11 cellular contexts compared by ENCODE assay signal in the genomic region with DNA sequence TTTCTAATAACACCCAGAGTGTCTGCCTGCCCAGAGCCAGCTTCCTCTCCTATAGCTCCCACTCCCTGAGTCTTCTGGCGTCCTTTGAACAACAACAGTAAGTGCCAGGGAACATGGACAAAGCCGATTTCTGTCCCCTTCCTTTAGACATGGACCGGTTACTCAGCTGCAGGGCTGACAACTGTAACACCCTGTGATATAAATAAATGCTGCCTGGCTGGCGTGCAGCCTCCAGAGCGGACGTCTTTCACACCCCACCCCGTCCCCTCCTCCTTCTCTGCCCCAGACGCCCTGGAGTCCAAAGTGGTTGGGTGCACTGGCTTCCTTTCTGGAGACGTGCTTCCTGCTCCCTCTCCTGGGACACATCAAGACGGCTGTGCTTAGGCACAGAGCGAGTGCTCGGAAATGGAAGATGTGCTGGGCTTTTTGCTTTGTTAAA. TPM values are rescaled to one million over a fixed set of nuclear protein-coding genes. Genes with fewer than 3 reads are reported as not detected.
DNase-seq lines count a peak whose midpoint lies in the region; ATAC-seq, FAIRE-seq and TF ChIP-seq lines count a peak whose summit lies in the region.
"Had no signal": no experiment of that assay in that cellular context is flagged by ENCODE, and none has a peak within 500 bp of the region (broad histone marks: within the 10 kb centered on the region; RNA-seq: fewer than 3 reads in every experiment).

No MANE protein-coding gene starts in this region.

- H3K27ac Mint-ChIP-seq in progenitor cell of endocrine pancreas, result no peak overlapping the region
- H3K27ac Mint-ChIP-seq in CD4-positive, alpha-beta T cell, result no peak overlapping the region

- H3K36me3 Mint-ChIP-seq in progenitor cell of endocrine pancreas (ENCODE audit: insufficient read depth), result no peaks in the 10 kb centered on the region
- no peaks in the 10 kb centered on the region for H3K36me3 Mint-ChIP-seq in CD4-positive, alpha-beta T cell (ENCODE audit: low read depth)

- peak; percentile 63 for ATAC-seq in left lung
- no peak for ATAC-seq in CD4-positive, alpha-beta T cell (ENCODE audit: poor library complexity)
- ATAC-seq in GM21619 (IDR thresholded peaks at IDR 0.05; ENCODE audit: unreplicated experiment), result no peak

- H3K27me3 Mint-ChIP-seq in progenitor cell of endocrine pancreas, result peaks cover 60% of the 10 kb centered on the region
- peaks cover 73% of the 10 kb centered on the region for H3K27me3 Mint-ChIP-seq in CD4-positive, alpha-beta T cell

- POLR2A ChIA-PET in CD4-positive, alpha-beta T cell (lab: Charles Lee), result no interaction called here

- no peaks in the 10 kb centered on the region for H3K9me2 ChIP-seq in Loucy (replicated peaks; ENCODE audit: low read depth, low read length)

- H3K4me1 Mint-ChIP-seq in progenitor cell of endocrine pancreas (ENCODE audit: low read depth), result no peaks in the 10 kb centered on the region
- peaks cover 5% of the 10 kb centered on the region for H3K4me1 Mint-ChIP-seq in CD4-positive, alpha-beta T cell (ENCODE audit: low read depth)

- H3K27ac ChIP-seq in coronary artery (peak overlapping the region; percentile 69 to 78), left lung (peak overlapping the region in 1 of 2 donors; percentile 22)
- H3K27ac ChIP-seq in CD4-positive, alpha-beta T cell (ENCODE audit: low read depth, low read length), result no peak overlapping the region

- H3K36me3 ChIP-seq in Loucy (ENCODE audit: insufficient read depth, low read length) (no peaks in the 10 kb centered on the region), left lung (no peaks in the 10 kb centered on the region)

- H3K4me1 ChIP-seq in Loucy (ENCODE audit: insufficient read depth, low read length, poor library complexity, severe bottlenecking), result no peaks in the 10 kb centered on the region
- peaks cover 23 to 69% of the 10 kb centered on the region in 2 donors for H3K4me1 ChIP-seq in left lung

- peak overlapping the region; percentile 37 for H3K4me2 ChIP-seq in Loucy (ENCODE audit: low read depth, low read length, poor library complexity, severe bottlenecking)

- H3K79me2 ChIP-seq in Loucy (ENCODE audit: insufficient read depth, low read length), result no peaks in the 10 kb centered on the region

- FAIRE-seq in RCC 7860 (lab: Jason Lieb, UNC), result no peak
- FAIRE-seq: islet of Langerhans had no signal

- no peak overlapping the region for H3K4me3 ChIP-seq in Loucy (ENCODE audit: low read length, poor library complexity, severe bottlenecking)
- peak overlapping the region; percentile 59 for H3K4me3 ChIP-seq in coronary artery
- no peak overlapping the region for H3K4me3 ChIP-seq in left lung

- intact Hi-C loops in left lung (cut with DNase I), result no loop called here
- intact Hi-C loops in CD4-positive, alpha-beta T cell (cut with DNase I, micrococcal nuclease), result no loop called here

- H3K9me3 Mint-ChIP-seq in progenitor cell of endocrine pancreas (ENCODE audit: low read depth), result no peaks in the 10 kb centered on the region
- H3K9me3 Mint-ChIP-seq in CD4-positive, alpha-beta T cell, result no peaks in the 10 kb centered on the region

- H2AFZ ChIP-seq in Loucy (ENCODE audit: low read length), result no peak overlapping the region

- TF ChIP-seq CTCF in Loucy (conservative IDR thresholded peaks at IDR 0.05; ENCODE audit: low read length) (no peak), coronary artery (IDR thresholded peaks at IDR 0.05) (no peak), left lung (IDR thresholded peaks at IDR 0.05) (no peak), progenitor cell of endocrine pancreas (IDR thresholded peaks at IDR 0.05; ENCODE audit: unreplicated experiment) (no peak)
- TF ChIP-seq CTCF in CD4-positive, alpha-beta T cell (IDR thresholded peaks at IDR 0.05), result no peak

- CTCF ChIA-PET in CD4-positive, alpha-beta T cell (lab: Charles Lee), result no interaction called here

- no peaks in the 10 kb centered on the region for H3F3A ChIP-seq in Loucy (ENCODE audit: low read depth)

- DNase-seq in coronary artery (ENCODE audit: low spot score) (peak; percentile 93), left lung (peak; percentile 71 to 74), superior temporal gyrus (ENCODE audit: extremely low spot score) (peak; percentile 41), RCC 7860 (ENCODE audit: low spot score) (no peak), progenitor cell of endocrine pancreas (ENCODE audit: low spot score, unreplicated experiment) (no peak)
- no peak for DNase-seq in CD4-positive, alpha-beta T cell
- DNase-seq: NCI-H1694; stimulated activated CD4-positive, alpha-beta T cell treated with anti-CD3 and anti-CD28 coated beads, Interleukin-2, amount 100 ng/mL, for 24 hours had no signal

- no peak overlapping the region for H3K9ac ChIP-seq in Loucy (ENCODE audit: low read depth, low read length, poor library complexity, severe bottlenecking)

- H4K20me1 ChIP-seq in Loucy (ENCODE audit: insufficient read depth, low read length, poor library complexity, severe bottlenecking), result no peaks in the 10 kb centered on the region

- H3K4me3 Mint-ChIP-seq in progenitor cell of endocrine pancreas (ENCODE audit: low read depth), result no peak overlapping the region
- no peak overlapping the region for H3K4me3 Mint-ChIP-seq in CD4-positive, alpha-beta T cell

- H3K27me3 ChIP-seq in Loucy (ENCODE audit: insufficient read depth, low read length, poor library complexity, severe bottlenecking), result no peaks in the 10 kb centered on the region
- H3K27me3 ChIP-seq in left lung, result peaks cover 0 to 33% of the 10 kb centered on the region in 2 donors
- H3K27me3 ChIP-seq in CD4-positive, alpha-beta T cell (ENCODE audit: control insufficient read depth, insufficient read depth, low read length), result peaks cover 60% of the 10 kb centered on the region

- no peaks in the 10 kb centered on the region for H3K9me3 ChIP-seq in Loucy (ENCODE audit: insufficient read depth, low read depth, low read length)
- no peaks in the 10 kb centered on the region for H3K9me3 ChIP-seq in left lung
- H3K9me3 ChIP-seq in CD4-positive, alpha-beta T cell (ENCODE audit: control insufficient read depth, low read length), result no peaks in the 10 kb centered on the region

RNA-seq across cellular contexts. Expression of a gene that starts 4.3 kb away (rescaled TPM):
- total RNA-seq in left lung (10 to 100 TPM; 22.8 to 40.5 TPM), progenitor cell of endocrine pancreas (4.1 and 8.2 TPM in 2 replicates)
- not detected for total RNA-seq in CD4-positive, alpha-beta T cell

Comparison
In these comparisons a context has a peak if more than half of its experiments do, and no peak if none do; other contexts are left out.
1. DNase-seq: peak in coronary artery (single experiment), left lung (2 of 2) and superior temporal gyrus (single experiment); none in RCC 7860 (single experiment), progenitor cell of endocrine pancreas (single experiment) and CD4-positive, alpha-beta T cell (0 of 10).